1 cellular context compared by ENCODE assay signal in genomic region chr9:105782561-105783494, GRCh38.
TF ChIP-seq lines count a peak whose summit lies in the region.
"Not testable (repeated sequence)": the region's sequence is repeated elsewhere in the genome, so short reads cannot be mapped to it uniquely, and the experiment has no call there.

No MANE protein-coding gene starts in this region.

TF ChIP-seq in K562, 482 proteins besides CTCF, POLR2A, EP300 and RAD21 (continued from another document and continues in another):
- 0 out of 2 replicates have a peak, but pooled peaks have one; percentile 58 for TF ChIP-seq LEF1 (IDR thresholded peaks at IDR 0.05)
- TF ChIP-seq AFF1 (IDR thresholded peaks at IDR 0.05; ENCODE audit: low read depth in 1 of 2, partially characterized antibody in 2 of 2) = peak in 1 of 2 experiments; percentile 53
- TF ChIP-seq CXXC5 (CRISPR knock-in tag; IDR thresholded peaks at IDR 0.05) = peak; percentile 50
- peak; percentile 62; the same call in 1 of the 2 replicates for TF ChIP-seq HBP1 (CRISPR knock-in tag; IDR thresholded peaks at IDR 0.05)
- peak; percentile 74; the same call in 1 of the 2 replicates for TF ChIP-seq OTX1 (CRISPR knock-in tag; IDR thresholded peaks at IDR 0.05)
- not testable (repeated sequence) for TF ChIP-seq NR2C1 (IDR thresholded peaks at IDR 0.05); ATF1 (CRISPR knock-in tag; IDR thresholded peaks at IDR 0.05)
- TF ChIP-seq NR2C1 (tag; IDR thresholded peaks at IDR 0.05) = peak; percentile 30; the same call in 1 of the 2 replicates
- TF ChIP-seq NFXL1 (CRISPR knock-in tag; IDR thresholded peaks at IDR 0.05) = 0 out of 2 replicates have a peak, but pooled peaks have one; percentile 51
- peak; percentile 28; the same call in 1 of the 2 replicates for TF ChIP-seq SOX6 (IDR thresholded peaks at IDR 0.05)
- peak; percentile 82 for TF ChIP-seq C11orf30 (IDR thresholded peaks at IDR 0.05; ENCODE audit: low read depth)
- TF ChIP-seq NR4A1 (CRISPR knock-in tag; IDR thresholded peaks at IDR 0.05) = 0 out of 2 replicates have a peak, but pooled peaks have one; percentile 46
- 0 out of 2 replicates have a peak, but pooled peaks have one; percentile 49 for TF ChIP-seq NR4A1 (tag; IDR thresholded peaks at IDR 0.05)
- TF ChIP-seq NRF1 (conservative IDR thresholded peaks at IDR 0.05 in 1 of 2, IDR thresholded peaks at IDR 0.05 in 1 of 2) = peak; percentile 32 to 48; a peak in 2 of 4 replicates
- TF ChIP-seq, protein P1, sequence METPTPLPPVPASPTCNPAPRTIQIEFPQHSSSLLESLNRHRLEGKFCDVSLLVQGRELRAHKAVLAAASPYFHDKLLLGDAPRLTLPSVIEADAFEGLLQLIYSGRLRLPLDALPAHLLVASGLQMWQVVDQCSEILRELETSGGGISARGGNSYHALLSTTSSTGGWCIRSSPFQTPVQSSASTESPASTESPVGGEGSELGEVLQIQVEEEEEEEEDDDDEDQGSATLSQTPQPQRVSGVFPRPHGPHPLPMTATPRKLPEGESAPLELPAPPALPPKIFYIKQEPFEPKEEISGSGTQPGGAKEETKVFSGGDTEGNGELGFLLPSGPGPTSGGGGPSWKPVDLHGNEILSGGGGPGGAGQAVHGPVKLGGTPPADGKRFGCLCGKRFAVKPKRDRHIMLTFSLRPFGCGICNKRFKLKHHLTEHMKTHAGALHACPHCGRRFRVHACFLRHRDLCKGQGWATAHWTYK (CRISPR knock-in tag; IDR thresholded peaks at IDR 0.05) = 0 out of 2 replicates have a peak, but pooled peaks have one; percentile 54
- TF ChIP-seq PHF21A (IDR thresholded peaks at IDR 0.05; ENCODE audit: borderline replicate concordance, low read depth) = peak; percentile 53; the same call in 1 of the 2 replicates
- TF ChIP-seq EP400 (IDR thresholded peaks at IDR 0.05) = peak; percentile 86
- peak; percentile 40; the same call in 1 of the 2 replicates for TF ChIP-seq ARID1B (IDR thresholded peaks at IDR 0.05)
- peak; percentile 29; the same call in 1 of the 2 replicates for TF ChIP-seq MAFF (IDR thresholded peaks at IDR 0.05; ENCODE audit: low read length)
- TF ChIP-seq ERF (CRISPR knock-in tag; IDR thresholded peaks at IDR 0.05) = 0 out of 2 replicates have a peak, but pooled peaks have one; percentile 48
- 0 out of 4 replicates have a peak, but pooled peaks of 1 of the 2 experiments have one; percentile 56 for TF ChIP-seq NONO (IDR thresholded peaks at IDR 0.05; ENCODE audit: low read depth in 2 of 2, low read length in 1 of 2)
- TF ChIP-seq, protein P2, sequence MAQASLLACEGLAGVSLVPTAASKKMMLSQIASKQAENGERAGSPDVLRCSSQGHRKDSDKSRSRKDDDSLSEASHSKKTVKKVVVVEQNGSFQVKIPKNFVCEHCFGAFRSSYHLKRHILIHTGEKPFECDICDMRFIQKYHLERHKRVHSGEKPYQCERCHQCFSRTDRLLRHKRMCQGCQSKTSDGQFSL (CRISPR knock-in tag; IDR thresholded peaks at IDR 0.05) = not testable (repeated sequence)
- TF ChIP-seq, protein P2 (tag; IDR thresholded peaks at IDR 0.05) = 0 out of 4 replicates have a peak, but pooled peaks of 1 of the 2 experiments have one; percentile 41
- TF ChIP-seq TRIM28 (IDR thresholded peaks at IDR 0.05) = 0 out of 2 replicates have a peak, but pooled peaks have one; percentile 23
- TF ChIP-seq YY1 (IDR thresholded peaks at IDR 0.05; ENCODE audit: borderline replicate concordance in 1 of 3, control insufficient read depth in 1 of 3, extremely low read depth in 1 of 3, insufficient read depth in 3 of 3, insufficient read length in 1 of 3, insufficient replicate concordance in 2 of 3, low read depth in 1 of 3, low read length in 2 of 3) = peak in 1 of 3 experiments; percentile 83
- TF ChIP-seq ZBTB2 (IDR thresholded peaks at IDR 0.05) = 0 out of 2 replicates have a peak, but pooled peaks have one; percentile 39
- TF ChIP-seq FOXK2 (conservative IDR thresholded peaks at IDR 0.05 in 1 of 2, IDR thresholded peaks at IDR 0.05 in 1 of 2; ENCODE audit: low read depth in 2 of 2) = peak; percentile 93 to 96
- peak; percentile 22; the same call in 1 of the 2 replicates for TF ChIP-seq MAFK (IDR thresholded peaks at IDR 0.05; ENCODE audit: low read length)
- peak; percentile 72; the same call in 1 of the 2 replicates for TF ChIP-seq ELF4 (CRISPR knock-in tag; IDR thresholded peaks at IDR 0.05)
- peak; percentile 38; the same call in 1 of the 2 replicates for TF ChIP-seq PHF8 (IDR thresholded peaks at IDR 0.05; ENCODE audit: borderline replicate concordance, low read length)
- TF ChIP-seq MAZ (CRISPR knock-in tag; conservative IDR thresholded peaks at IDR 0.05 in 1 of 2, IDR thresholded peaks at IDR 0.05 in 1 of 2) = peak in 1 of 2 experiments; percentile 61; a peak in 1 of 4 replicates
- 0 out of 2 replicates have a peak, but pooled peaks have one; percentile 54 for TF ChIP-seq ATF7 (IDR thresholded peaks at IDR 0.05)
- peak; percentile 28; the same call in 1 of the 2 replicates for TF ChIP-seq POLR2G (IDR thresholded peaks at IDR 0.05; ENCODE audit: low read depth, low read length)
- peak; percentile 81 for TF ChIP-seq POLR2B (IDR thresholded peaks at IDR 0.05; ENCODE audit: low read depth, partially characterized antibody)
- peak; percentile 60; the same call in 1 of the 2 replicates for TF ChIP-seq CTBP1 (IDR thresholded peaks at IDR 0.05; ENCODE audit: borderline replicate concordance)
- peak; percentile 90 for TF ChIP-seq ZNF316 (IDR thresholded peaks at IDR 0.05)
- TF ChIP-seq NFE2 (IDR thresholded peaks at IDR 0.05; ENCODE audit: low read depth) = peak; percentile 16; the same call in 1 of the 2 replicates
- TF ChIP-seq SUPT5H (IDR thresholded peaks at IDR 0.05) = peak; percentile 86
- peak; percentile 51 for TF ChIP-seq BRD9 (IDR thresholded peaks at IDR 0.05; ENCODE audit: low read depth, partially characterized antibody)
- TF ChIP-seq ATF1 (tag; IDR thresholded peaks at IDR 0.05) = peak; percentile 70
- TF ChIP-seq EGR1 (conservative IDR thresholded peaks at IDR 0.05) = peak; percentile 56
- TF ChIP-seq, protein P3, sequence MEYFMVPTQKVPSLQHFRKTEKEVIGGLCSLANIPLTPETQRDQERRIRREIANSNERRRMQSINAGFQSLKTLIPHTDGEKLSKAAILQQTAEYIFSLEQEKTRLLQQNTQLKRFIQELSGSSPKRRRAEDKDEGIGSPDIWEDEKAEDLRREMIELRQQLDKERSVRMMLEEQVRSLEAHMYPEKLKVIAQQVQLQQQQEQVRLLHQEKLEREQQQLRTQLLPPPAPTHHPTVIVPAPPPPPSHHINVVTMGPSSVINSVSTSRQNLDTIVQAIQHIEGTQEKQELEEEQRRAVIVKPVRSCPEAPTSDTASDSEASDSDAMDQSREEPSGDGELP (CRISPR knock-in tag; IDR thresholded peaks at IDR 0.05; ENCODE audit: borderline replicate concordance) = peak; percentile 31; the same call in 1 of the 2 replicates
- peak; percentile 37; the same call in 1 of the 2 replicates for TF ChIP-seq RBFOX2 (IDR thresholded peaks at IDR 0.05; ENCODE audit: low read depth, low read length)
- TF ChIP-seq SMARCE1 (IDR thresholded peaks at IDR 0.05) = peak; percentile 54; the same call in 1 of the 2 replicates
- TF ChIP-seq HDAC1 (IDR thresholded peaks at IDR 0.05) = peak in 1 of 2 experiments; percentile 38; a peak in 1 of 4 replicates
- TF ChIP-seq SMAD4 (CRISPR knock-in tag; conservative IDR thresholded peaks at IDR 0.05) = peak; percentile 40; the same call in 1 of the 2 replicates
- 0 out of 2 replicates have a peak, but pooled peaks have one; percentile 42 for TF ChIP-seq ETV5 (CRISPR knock-in tag; IDR thresholded peaks at IDR 0.05; ENCODE audit: low read depth)
- peak; percentile 38; the same call in 1 of the 2 replicates for TF ChIP-seq MEF2D (tag; conservative IDR thresholded peaks at IDR 0.05; ENCODE audit: low read depth)
- TF ChIP-seq, protein P4, sequence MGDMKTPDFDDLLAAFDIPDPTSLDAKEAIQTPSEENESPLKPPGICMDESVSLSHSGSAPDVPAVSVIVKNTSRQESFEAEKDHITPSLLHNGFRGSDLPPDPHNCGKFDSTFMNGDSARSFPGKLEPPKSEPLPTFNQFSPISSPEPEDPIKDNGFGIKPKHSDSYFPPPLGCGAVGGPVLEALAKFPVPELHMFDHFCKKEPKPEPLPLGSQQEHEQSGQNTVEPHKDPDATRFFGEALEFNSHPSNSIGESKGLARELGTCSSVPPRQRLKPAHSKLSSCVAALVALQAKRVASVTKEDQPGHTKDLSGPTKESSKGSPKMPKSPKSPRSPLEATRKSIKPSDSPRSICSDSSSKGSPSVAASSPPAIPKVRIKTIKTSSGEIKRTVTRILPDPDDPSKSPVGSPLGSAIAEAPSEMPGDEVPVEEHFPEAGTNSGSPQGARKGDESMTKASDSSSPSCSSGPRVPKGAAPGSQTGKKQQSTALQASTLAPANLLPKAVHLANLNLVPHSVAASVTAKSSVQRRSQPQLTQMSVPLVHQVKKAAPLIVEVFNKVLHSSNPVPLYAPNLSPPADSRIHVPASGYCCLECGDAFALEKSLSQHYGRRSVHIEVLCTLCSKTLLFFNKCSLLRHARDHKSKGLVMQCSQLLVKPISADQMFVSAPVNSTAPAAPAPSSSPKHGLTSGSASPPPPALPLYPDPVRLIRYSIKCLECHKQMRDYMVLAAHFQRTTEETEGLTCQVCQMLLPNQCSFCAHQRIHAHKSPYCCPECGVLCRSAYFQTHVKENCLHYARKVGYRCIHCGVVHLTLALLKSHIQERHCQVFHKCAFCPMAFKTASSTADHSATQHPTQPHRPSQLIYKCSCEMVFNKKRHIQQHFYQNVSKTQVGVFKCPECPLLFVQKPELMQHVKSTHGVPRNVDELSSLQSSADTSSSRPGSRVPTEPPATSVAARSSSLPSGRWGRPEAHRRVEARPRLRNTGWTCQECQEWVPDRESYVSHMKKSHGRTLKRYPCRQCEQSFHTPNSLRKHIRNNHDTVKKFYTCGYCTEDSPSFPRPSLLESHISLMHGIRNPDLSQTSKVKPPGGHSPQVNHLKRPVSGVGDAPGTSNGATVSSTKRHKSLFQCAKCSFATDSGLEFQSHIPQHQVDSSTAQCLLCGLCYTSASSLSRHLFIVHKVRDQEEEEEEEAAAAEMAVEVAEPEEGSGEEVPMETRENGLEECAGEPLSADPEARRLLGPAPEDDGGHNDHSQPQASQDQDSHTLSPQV (IDR thresholded peaks at IDR 0.05) = 0 out of 2 replicates have a peak, but pooled peaks have one; percentile 37
- TF ChIP-seq FOXA3 (CRISPR knock-in tag; conservative IDR thresholded peaks at IDR 0.05 in 1 of 2, IDR thresholded peaks at IDR 0.05 in 1 of 2) = peak; percentile 23 to 90; a peak in 3 of 4 replicates
- TF ChIP-seq, protein P5, sequence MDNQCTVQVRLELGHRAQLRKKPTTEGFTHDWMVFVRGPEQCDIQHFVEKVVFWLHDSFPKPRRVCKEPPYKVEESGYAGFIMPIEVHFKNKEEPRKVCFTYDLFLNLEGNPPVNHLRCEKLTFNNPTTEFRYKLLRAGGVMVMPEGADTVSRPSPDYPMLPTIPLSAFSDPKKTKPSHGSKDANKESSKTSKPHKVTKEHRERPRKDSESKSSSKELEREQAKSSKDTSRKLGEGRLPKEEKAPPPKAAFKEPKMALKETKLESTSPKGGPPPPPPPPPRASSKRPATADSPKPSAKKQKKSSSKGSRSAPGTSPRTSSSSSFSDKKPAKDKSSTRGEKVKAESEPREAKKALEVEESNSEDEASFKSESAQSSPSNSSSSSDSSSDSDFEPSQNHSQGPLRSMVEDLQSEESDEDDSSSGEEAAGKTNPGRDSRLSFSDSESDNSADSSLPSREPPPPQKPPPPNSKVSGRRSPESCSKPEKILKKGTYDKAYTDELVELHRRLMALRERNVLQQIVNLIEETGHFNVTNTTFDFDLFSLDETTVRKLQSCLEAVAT (IDR thresholded peaks at IDR 0.05) = peak in 1 of 2 experiments; percentile 63; a peak in 1 of 4 replicates
